8 cellular contexts compared by ENCODE assay signal in genomic region chr10:123559066-123559822, GRCh38.
DNase-seq lines count a peak whose midpoint lies in the region; ATAC-seq, FAIRE-seq and TF ChIP-seq lines count a peak whose summit lies in the region.

No MANE protein-coding gene starts in this region.

- peak; percentile 95 for TF ChIP-seq CTCF in C4-2B (conservative IDR thresholded peaks at IDR 0.05)
- TF ChIP-seq CTCF in WI38 (IDR thresholded peaks at IDR 0.05; ENCODE audit: low read depth, low read length): peak; percentile 79
- TF ChIP-seq CTCF in breast epithelium (IDR thresholded peaks at IDR 0.05): peak; percentile 90 to 95 (median 95)
- peak; percentile 93 for TF ChIP-seq CTCF in kidney (IDR thresholded peaks at IDR 0.05; ENCODE audit: borderline replicate concordance, extremely low read depth, insufficient read depth)

- DNase-seq in NCI-H1417 (lab: John Stamatoyannopoulos, UW) (peak; percentile 35 to 72 (median 49)), breast epithelium (ENCODE audit: low spot score in 2 of 2) (peak; percentile 54 to 76), kidney (peak; percentile 88), OCI-M2 (lab: John Stamatoyannopoulos, UW; ENCODE audit: unreplicated experiment) (no peak)
- DNase-seq in stimulated activated CD4-positive, alpha-beta T cell treated with anti-CD3 and anti-CD28 coated beads, Interleukin-1b, Interleukin-23, amount 100 ng/mL, for 1 hour (ENCODE audit: low read depth in 2 of 2): peak; percentile 32 to 48

- H3K27me3 ChIP-seq in breast epithelium: peaks cover 0 to 20% of the 10 kb centered on the region in 2 donors

- H3K27ac ChIP-seq in C4-2B: no peak overlapping the region
- H3K27ac ChIP-seq in breast epithelium: no peak overlapping the region
- no peak overlapping the region for H3K27ac ChIP-seq in kidney (ENCODE audit: low read depth in 2 of 2, low read length in 2 of 2)

- peak; percentile 66 for ATAC-seq in GM21529 (IDR thresholded peaks at IDR 0.05; ENCODE audit: unreplicated experiment)

- H3K9ac ChIP-seq in kidney (ENCODE audit: low read length in 2 of 2): no peak overlapping the region

- no peaks in the 10 kb centered on the region for H3K36me3 ChIP-seq in breast epithelium
- no peaks in the 10 kb centered on the region for H3K36me3 ChIP-seq in kidney (ENCODE audit: control insufficient read depth in 1 of 2, insufficient read depth in 2 of 2, low read length in 2 of 2)

- no peak for FAIRE-seq in kidney (lab: Jason Lieb, UNC)

- H3K9me3 ChIP-seq in breast epithelium: no peaks in the 10 kb centered on the region
- no peaks in the 10 kb centered on the region for H3K9me3 ChIP-seq in kidney (ENCODE audit: control insufficient read depth in 1 of 2, low read length in 2 of 2)

- intact Hi-C loops in breast epithelium (cut with DNase I; ENCODE audit: low total_unique reads) (loop anchor here (10.0 kb wide), 1 partner anchor 424 kb away; the partner anchor contains the start of gene HMX3), kidney (cut with DNase I) (loop anchor here (5.0 kb wide), 1 partner anchor 427 kb away; no protein-coding TSS in a partner anchor)

- H3K4me1 ChIP-seq in breast epithelium: no peaks in the 10 kb centered on the region
- H3K4me1 ChIP-seq in kidney (ENCODE audit: control insufficient read depth in 1 of 2, insufficient read depth in 1 of 2, low read depth in 1 of 2, low read length in 2 of 2): no peaks in the 10 kb centered on the region

- no peak overlapping the region for H3K4me3 ChIP-seq in WI38 (ENCODE audit: low read depth, low read length)
- H3K4me3 ChIP-seq in breast epithelium: no peak overlapping the region
- no peak overlapping the region for H3K4me3 ChIP-seq in kidney (ENCODE audit: low read length in 2 of 2)

- no peak for TF ChIP-seq POLR2A in breast epithelium (IDR thresholded peaks at IDR 0.05)
